18 cellular contexts compared by ENCODE assay signal in genomic region chr7:70849580-70850235, GRCh38.
DNase-seq lines count a peak whose midpoint lies in the region; ATAC-seq, FAIRE-seq and TF ChIP-seq lines count a peak whose summit lies in the region.
"Had no signal": no experiment of that assay in that cellular context is flagged by ENCODE, and none has a peak within 500 bp of the region (broad histone marks: within the 10 kb centered on the region; RNA-seq: fewer than 3 reads in every experiment).

No MANE protein-coding gene starts in this region.

- H3K36me3 ChIP-seq in HepG2 (replicated peaks in 1 of 2; ENCODE audit: control insufficient read depth in 1 of 2, insufficient read depth in 2 of 2, low read length in 2 of 2) (no peaks in the 10 kb centered on the region), right lobe of liver (no peaks in the 10 kb centered on the region), iPS-20b (ENCODE audit: insufficient read depth, low read depth, low read length) (no peaks in the 10 kb centered on the region)
- H3K36me3 ChIP-seq: BLaER1, Peyer's patch had no signal

- H3K27me3 ChIP-seq in HepG2 (ENCODE audit: control insufficient read depth in 1 of 2, insufficient read depth in 2 of 2, low read length in 2 of 2) (no peaks in the 10 kb centered on the region), right lobe of liver (no peaks in the 10 kb centered on the region), iPS-20b (ENCODE audit: insufficient read depth, low read length) (no peaks in the 10 kb centered on the region)
- H3K27me3 ChIP-seq: BLaER1, Peyer's patch had no signal

- no peak for FAIRE-seq in HepG2 (lab: Jason Lieb, UNC)
- no peak for FAIRE-seq in RCC 7860 (lab: Jason Lieb, UNC)
- FAIRE-seq: A549 had no signal

- H3K79me2 ChIP-seq in HepG2 (ENCODE audit: insufficient read depth, low read length) = no peaks in the 10 kb centered on the region

- no peak for TF ChIP-seq RAD21 in HepG2 (CRISPR knock-in tag; IDR thresholded peaks at IDR 0.05)

- H3K4me1 ChIP-seq in HepG2 (ENCODE audit: insufficient read depth, low read length) (no peaks in the 10 kb centered on the region), right lobe of liver (no peaks in the 10 kb centered on the region), iPS-20b (ENCODE audit: insufficient read depth, low read length) (no peaks in the 10 kb centered on the region)
- H3K4me1 ChIP-seq: A549, BLaER1, Peyer's patch had no signal

- intact Hi-C loops in HepG2 (cut with micrococcal nuclease; ENCODE audit: unreplicated experiment) (no loop called here), right lobe of liver (cut with DNase I) (no loop called here)

- TF ChIP-seq POLR2A in HepG2 (IDR thresholded peaks at IDR 0.05; ENCODE audit: insufficient read depth in 1 of 2, low read depth in 2 of 2, low read length in 2 of 2) = no peak
- TF ChIP-seq POLR2A in right lobe of liver (IDR thresholded peaks at IDR 0.05) = no peak

- no TSS peak for BruUV-seq in HepG2 (replicated peaks; lab: Mats Ljungman, UMichigan)

- in situ Hi-C loops in HepG2 (cut with HindIII; ENCODE audit: extremely low pct_ligation_motif_present, low pct_unique_long_range_greater_than_20kb) = no loop called here

- H3K9ac ChIP-seq in HepG2 (ENCODE audit: insufficient read depth, low read depth, low read length) (no peak overlapping the region), iPS-20b (ENCODE audit: low read depth, low read length) (no peak overlapping the region)
- H3K9ac ChIP-seq: BLaER1 had no signal

- H3K4me2 ChIP-seq in HepG2 (ENCODE audit: low read depth, low read length) = no peak overlapping the region
- H3K4me2 ChIP-seq: A549, BLaER1 had no signal

- DNase-seq in HepG2 (ENCODE audit: low spot score) (no peak), right lobe of liver (no peak), RCC 7860 (ENCODE audit: low spot score) (peak; percentile 2), glomerular visceral epithelial cell (ENCODE audit: extremely low spot score) (no peak), germinal center (ENCODE audit: low spot score) (no peak), anterior cingulate cortex (lab: John Stamatoyannopoulos, UW) (no peak)
- DNase-seq: CD8-positive, alpha-beta T cell; DND-41; HCEC 1CT; NCI-H1105 treated with DMSO at 0.1 percent for 48 hours; NCI-H1694; NCI-H2081 treated with DMSO at 0.1 percent for 48 hours; Peyer's patch had no signal

- H3K4me3 ChIP-seq in HepG2 (replicated peaks in 1 of 3; ENCODE audit: insufficient read depth in 1 of 3, low read depth in 2 of 3, low read length in 3 of 3) = no peak overlapping the region
- no peak overlapping the region for H3K4me3 ChIP-seq in right lobe of liver
- 0 out of 2 replicates have a peak overlapping the region, but pooled peaks have one; percentile 1 for H3K4me3 ChIP-seq in iPS-20b (ENCODE audit: low read length)
- H3K4me3 ChIP-seq: A549, BLaER1, Peyer's patch had no signal

- CTCF ChIA-PET in HepG2 (lab: Yijun Ruan, JAX; ENCODE audit: low intra/inter-chr PET ratio, low total read pairs) = no interaction called here

- TF ChIP-seq EP300 in HepG2 (IDR thresholded peaks at IDR 0.05; ENCODE audit: low read depth in 2 of 2, low read length in 2 of 2) (no peak), HepG2 (CRISPR knock-in tag; IDR thresholded peaks at IDR 0.05; ENCODE audit: borderline replicate concordance) (no peak)

- POLR2A ChIA-PET in HepG2 (lab: Yijun Ruan, JAX) = no interaction called here

- TF ChIP-seq CTCF in HepG2 (CRISPR knock-in tag; IDR thresholded peaks at IDR 0.05) (no peak), right lobe of liver (IDR thresholded peaks at IDR 0.05) (no peak)

- 49% methylated on average over 3 of the region's 3 CpGs for WGBS in HepG2 (ENCODE audit: low lambda C conversion rate)
- 75% methylated on average over 3 of the region's 3 CpGs for whole genome bisulfite sequencing in right lobe of liver (ENCODE audit: insufficient coverage, low coverage, low lambda C conversion rate, missing lambda C conversion rate)

- H4K20me1 ChIP-seq in HepG2 (ENCODE audit: insufficient read depth, low read length) = no peaks in the 10 kb centered on the region
- H4K20me1 ChIP-seq: BLaER1 had no signal

- no peak overlapping the region for H2AFZ ChIP-seq in HepG2 (ENCODE audit: low read length)

- peaks cover 10% of the 10 kb centered on the region for H3K9me3 ChIP-seq in HepG2 (ENCODE audit: low read length)
- H3K9me3 ChIP-seq in right lobe of liver = no peaks in the 10 kb centered on the region
- H3K9me3 ChIP-seq in iPS-20b (ENCODE audit: insufficient read depth, low read depth, low read length) = peaks cover 28% of the 10 kb centered on the region
- H3K9me3 ChIP-seq: Peyer's patch had no signal

- no peak overlapping the region for H3K27ac ChIP-seq in HepG2 (ENCODE audit: extremely low read length, insufficient read depth, low read length)
- no peak overlapping the region for H3K27ac ChIP-seq in right lobe of liver
- no peak overlapping the region for H3K27ac ChIP-seq in iPS-20b (ENCODE audit: low read length)
- H3K27ac ChIP-seq: A549, BLaER1, HL-60, Peyer's patch had no signal

- ATAC-seq in HepG2 (no peak), right lobe of liver (no peak)
- ATAC-seq: A549; CD8-positive, alpha-beta T cell; Right ventricle myocardium inferior had no signal

TF ChIP-seq in HepG2, 621 proteins besides CTCF, POLR2A, EP300 and RAD21:
- TF ChIP-seq SALL1 (CRISPR knock-in tag; IDR thresholded peaks at IDR 0.05) (no peak), RFX1 (IDR thresholded peaks at IDR 0.05) (no peak), SAFB2 (CRISPR knock-in tag; IDR thresholded peaks at IDR 0.05; ENCODE audit: borderline replicate concordance, low read depth) (no peak), TCF7 (IDR thresholded peaks at IDR 0.05; ENCODE audit: low read depth) (no peak), MAFG (CRISPR knock-in tag; IDR thresholded peaks at IDR 0.05) (no peak), ZNF33B (CRISPR knock-in tag; IDR thresholded peaks at IDR 0.05) (no peak), TP53 (CRISPR knock-in tag; conservative IDR thresholded peaks at IDR 0.05) (peak; percentile 97)
